8 cellular contexts compared by ENCODE assay signal in genomic region chr5:141420855-141421488, GRCh38. TPM values are rescaled to one million over a fixed set of nuclear protein-coding genes. Genes with fewer than 3 reads are reported as not detected.
DNase-seq lines count a peak whose midpoint lies in the region; ATAC-seq and TF ChIP-seq lines count a peak whose summit lies in the region.

Gene PCDHGA11 (plus strand): TSS chr5:141421051. CDS start chr5:141421228, 177 bp downstream.

- H3F3A ChIP-seq in GM23248 (ENCODE audit: insufficient read depth): peaks cover 27% of the 10 kb centered on the region

- ATAC-seq in GM21381 (IDR thresholded peaks at IDR 0.05; ENCODE audit: unreplicated experiment): no peak
- ATAC-seq in HG03135 (IDR thresholded peaks at IDR 0.05; ENCODE audit: unreplicated experiment): no peak

- peaks cover 14% of the 10 kb centered on the region for H3K9me3 Mint-ChIP-seq in dendritic cell treated with granulocyte-macrophage colony-stimulating factor and Interleukin-4, amounts not matched to agents 40 ng/mL and 50 ng/mL, for 4 days

- no peak within 1 kb of the TSS for H3K27ac Mint-ChIP-seq in dendritic cell treated with granulocyte-macrophage colony-stimulating factor and Interleukin-4, amounts not matched to agents 40 ng/mL and 50 ng/mL, for 4 days

- no peak within 1 kb of the TSS for H3K4me2 ChIP-seq in BLaER1 treated with 17β-estradiol and CSF1 and Interleukin-3, amounts not matched to agents 10 nM and 100 nM
- H3K4me2 ChIP-seq in GM23248 (ENCODE audit: unreplicated experiment): peak within 1 kb of the TSS; percentile 79
- H3K4me2 ChIP-seq in mesenchymal stem cell (ENCODE audit: low read length, poor library complexity, severe bottlenecking): no peak within 1 kb of the TSS

- peaks cover 63 to 77% (median 70%) of the 10 kb centered on the region in 11 experiments for H3K9me3 ChIP-seq in BLaER1 treated with 17β-estradiol and CSF1 and Interleukin-3, amounts not matched to agents 10 nM and 100 nM (replicated peaks in 1 of 11)
- H3K9me3 ChIP-seq in GM23248 (ENCODE audit: low read depth) (no peaks in the 10 kb centered on the region), Peyer's patch (peaks cover 0 to 77% (median 21%) of the 10 kb centered on the region in 4 donors), mesenchymal stem cell (ENCODE audit: control insufficient read depth, low read length) (peaks cover 28% of the 10 kb centered on the region), uterus (peaks cover 0 to 98% of the 10 kb centered on the region in 2 donors)

- H3K23ac ChIP-seq in mesenchymal stem cell (ENCODE audit: low read length in 2 of 2): no peak within 1 kb of the TSS

- peak within 1 kb of the TSS; percentile 78 for H3K4me3 Mint-ChIP-seq in dendritic cell treated with granulocyte-macrophage colony-stimulating factor and Interleukin-4, amounts not matched to agents 40 ng/mL and 50 ng/mL, for 4 days

- H2BK120ac ChIP-seq in mesenchymal stem cell (ENCODE audit: low read depth, low read length): no peak within 1 kb of the TSS

- H3K9ac ChIP-seq in BLaER1 treated with 17β-estradiol and CSF1 and Interleukin-3, amounts not matched to agents 10 nM and 100 nM: no peak within 1 kb of the TSS
- H3K9ac ChIP-seq in GM23248: peak within 1 kb of the TSS; percentile 77
- peak within 1 kb of the TSS; percentile 77 for H3K9ac ChIP-seq in mesenchymal stem cell (ENCODE audit: low read length)

- H3K79me2 ChIP-seq in GM23248 (ENCODE audit: insufficient read depth): peaks cover 53% of the 10 kb centered on the region

- peaks cover 4% of the 10 kb centered on the region for H3K36me3 Mint-ChIP-seq in dendritic cell treated with granulocyte-macrophage colony-stimulating factor and Interleukin-4, amounts not matched to agents 40 ng/mL and 50 ng/mL, for 4 days (ENCODE audit: low read depth)

- no peak within 1 kb of the TSS for H2BK12ac ChIP-seq in mesenchymal stem cell (ENCODE audit: low read length in 2 of 2)

- H2AK5ac ChIP-seq in mesenchymal stem cell (ENCODE audit: low read length, severe bottlenecking): no peak within 1 kb of the TSS

- no peaks in the 10 kb centered on the region for H3K9me2 ChIP-seq in GM23248 (ENCODE audit: insufficient read depth)

- H3K4ac ChIP-seq in mesenchymal stem cell (ENCODE audit: low read depth in 1 of 2, low read length in 2 of 2): no peak within 1 kb of the TSS

- peaks cover 0 to 3% (median 0%) of the 10 kb centered on the region in 10 experiments; a peak in 2 of 20 replicates for H3K4me1 ChIP-seq in BLaER1 treated with 17β-estradiol and CSF1 and Interleukin-3, amounts not matched to agents 10 nM and 100 nM
- H3K4me1 ChIP-seq in GM23248 (ENCODE audit: insufficient read depth) (peaks cover 20% of the 10 kb centered on the region; the same call in 1 of the 2 replicates), Peyer's patch (no peaks in the 10 kb centered on the region), mesenchymal stem cell (ENCODE audit: control insufficient read depth, insufficient read depth, low read depth, low read length) (peaks cover 8% of the 10 kb centered on the region), uterus (no peaks in the 10 kb centered on the region)

- in situ Hi-C loops in GM23248 (cut with MboI): no loop called here

- H3K27me3 Mint-ChIP-seq in dendritic cell treated with granulocyte-macrophage colony-stimulating factor and Interleukin-4, amounts not matched to agents 40 ng/mL and 50 ng/mL, for 4 days: peaks cover 80% of the 10 kb centered on the region

- H2BK15ac ChIP-seq in mesenchymal stem cell (ENCODE audit: low read depth, poor library complexity, severe bottlenecking): no peak within 1 kb of the TSS

- intact Hi-C loops in dendritic cell treated with granulocyte-macrophage colony-stimulating factor and Interleukin-4, amounts not matched to agents 40 ng/mL and 50 ng/mL, for 4 days (cut with micrococcal nuclease): loop anchor here (2.0 kb wide), 1 partner anchor 104 kb away; no protein-coding TSS in a partner anchor
- intact Hi-C loops in uterus (cut with DNase I; ENCODE audit: low total_unique reads): no loop called here

- H3K36me3 ChIP-seq in BLaER1 treated with 17β-estradiol and CSF1 and Interleukin-3, amounts not matched to agents 10 nM and 100 nM: peaks cover 0 to 51% (median 27%) of the 10 kb centered on the region in 11 experiments; a peak in 14 of 22 replicates
- H3K36me3 ChIP-seq in GM23248 (ENCODE audit: low read depth) (0 out of 2 replicates have a peak, but pooled peaks cover 3% of the 10 kb centered on the region), Peyer's patch (no peaks in the 10 kb centered on the region), mesenchymal stem cell (ENCODE audit: control insufficient read depth in 1 of 2, insufficient read depth in 2 of 2, low read depth in 1 of 2, low read length in 2 of 2) (peaks cover 12 to 41% of the 10 kb centered on the region in 2 experiments), uterus (no peaks in the 10 kb centered on the region)

- TF ChIP-seq CTCF in Peyer's patch (IDR thresholded peaks at IDR 0.05) (peak in 4 of 6 experiments; percentile 13 to 33 (median 20)), uterus (IDR thresholded peaks at IDR 0.05) (no peak)

- TF ChIP-seq POLR2A in Peyer's patch (IDR thresholded peaks at IDR 0.05) (no peak), uterus (IDR thresholded peaks at IDR 0.05) (no peak)

- peaks cover 42% of the 10 kb centered on the region for H3K79me1 ChIP-seq in mesenchymal stem cell (replicated peaks; ENCODE audit: low read length, poor library complexity, severe bottlenecking)

- WGBS in GM23248 (ENCODE audit: low coverage in 1 of 2, low lambda C conversion rate in 2 of 2, missing lambda C conversion rate in 2 of 2), 2 experiments: 11 to 14% methylated on average over 42 of the region's 42 CpGs
- 71% methylated on average over 42 of the region's 42 CpGs for WGBS in mesenchymal stem cell

- H2BK5ac ChIP-seq in mesenchymal stem cell (ENCODE audit: low read depth, low read length, poor library complexity, severe bottlenecking): no peak within 1 kb of the TSS

- no peak within 1 kb of the TSS for H3K14ac ChIP-seq in mesenchymal stem cell (ENCODE audit: low read length in 2 of 2)

- peak within 1 kb of the TSS in 6 of 10 experiments; percentile 2 to 35 (median 16); a peak in 4 of 20 replicates for H3K4me3 ChIP-seq in BLaER1 treated with 17β-estradiol and CSF1 and Interleukin-3, amounts not matched to agents 10 nM and 100 nM
- H3K4me3 ChIP-seq in GM23248 (peak within 1 kb of the TSS; percentile 80), Peyer's patch (peak within 1 kb of the TSS; percentile 13 to 31 (median 30)), mesenchymal stem cell (ENCODE audit: insufficient read depth in 1 of 2, low read depth in 1 of 2, low read length in 2 of 2) (peak within 1 kb of the TSS in 1 of 2 experiments; percentile 80), uterus (no peak within 1 kb of the TSS)

- H3K27ac ChIP-seq in BLaER1 treated with 17β-estradiol and CSF1 and Interleukin-3, amounts not matched to agents 10 nM and 100 nM: no peak within 1 kb of the TSS
- peak within 1 kb of the TSS; percentile 65 for H3K27ac ChIP-seq in GM23248
- H3K27ac ChIP-seq in Peyer's patch: no peak within 1 kb of the TSS
- H3K27ac ChIP-seq in mesenchymal stem cell (ENCODE audit: low read length, poor library complexity, severe bottlenecking): no peak within 1 kb of the TSS
- H3K27ac ChIP-seq in uterus: no peak within 1 kb of the TSS

- H4K20me1 ChIP-seq in BLaER1 treated with 17β-estradiol and CSF1 and Interleukin-3, amounts not matched to agents 10 nM and 100 nM: no peaks in the 10 kb centered on the region
- no peaks in the 10 kb centered on the region for H4K20me1 ChIP-seq in GM23248 (ENCODE audit: insufficient read depth)

- H2AFZ ChIP-seq in GM23248 (peak within 1 kb of the TSS; percentile 80), mesenchymal stem cell (ENCODE audit: low read depth, low read length) (no peak within 1 kb of the TSS)

- no peak within 1 kb of the TSS for H4K91ac ChIP-seq in mesenchymal stem cell (ENCODE audit: low read length)

- peaks cover 8 to 42% (median 31%) of the 10 kb centered on the region in 11 experiments; a peak in 20 of 22 replicates for H3K27me3 ChIP-seq in BLaER1 treated with 17β-estradiol and CSF1 and Interleukin-3, amounts not matched to agents 10 nM and 100 nM
- H3K27me3 ChIP-seq in GM23248 (replicated peaks; ENCODE audit: insufficient read depth) (no peaks in the 10 kb centered on the region), Peyer's patch (no peaks in the 10 kb centered on the region), mesenchymal stem cell (ENCODE audit: control insufficient read depth in 1 of 2, insufficient read depth in 1 of 2, low read length in 2 of 2) (no peaks in the 10 kb centered on the region), uterus (no peaks in the 10 kb centered on the region)

- DNase-seq in GM23248 (peak; percentile 88), Peyer's patch (peak in 2 of 3 donors; percentile 46 to 67), mesenchymal stem cell (peak; percentile 14), uterus (no peak)

- no peak within 1 kb of the TSS for H4K8ac ChIP-seq in mesenchymal stem cell (ENCODE audit: low read length)

- H3K4me1 Mint-ChIP-seq in dendritic cell treated with granulocyte-macrophage colony-stimulating factor and Interleukin-4, amounts not matched to agents 40 ng/mL and 50 ng/mL, for 4 days (ENCODE audit: low read depth): peaks cover 23% of the 10 kb centered on the region

- no peak within 1 kb of the TSS for H3K18ac ChIP-seq in mesenchymal stem cell (ENCODE audit: low read depth in 1 of 2, low read length in 2 of 2)

RNA-seq across cellular contexts. Expression of gene PCDHGA11, which starts in this region (rescaled TPM):
- total RNA-seq in GM23248 (2014; rRNA removed; shearing (Covaris generic)): 21.7 and 25.3 TPM in 2 replicates
- 15.3 and 18.1 TPM in 2 replicates for polyA plus RNA-seq in GM23248 (2016; fragmentation: Nextera tagmentation; extraction: Ambion mirVana)
- 1 to 10 TPM; 1.1 to 5.0 (median 2.4) TPM for total RNA-seq in Peyer's patch
- 2.5 TPM for polyA plus RNA-seq in mesenchymal stem cell (2013, experiment 1 of 2)
- 2.3 TPM for polyA plus RNA-seq in mesenchymal stem cell (2013, experiment 2 of 2)
- 10 to 100 TPM in 3 of 4 donors, 1 to 10 TPM in 1; 9.4 to 13.2 (median 12.0) TPM for total RNA-seq in uterus

Comparison
In these comparisons a context has a peak if more than half of its experiments do, and no peak if none do; other contexts are left out.
1. H3K4me3 ChIP-seq: peak in BLaER1 treated with 17β-estradiol and CSF1 and Interleukin-3, amounts not matched to agents 10 nM and 100 nM (6 of 10), GM23248 (single experiment) and Peyer's patch (4 of 4); none in uterus (0 of 2).
2. H3K9ac ChIP-seq: peak in GM23248 (single experiment) and mesenchymal stem cell (single experiment); none in BLaER1 treated with 17β-estradiol and CSF1 and Interleukin-3, amounts not matched to agents 10 nM and 100 nM (0 of 11).
3. DNase-seq: peak in GM23248 (single experiment), Peyer's patch (2 of 3) and mesenchymal stem cell (single experiment); none in uterus (0 of 2).
4. CTCF ChIP-seq: peak in Peyer's patch (4 of 6); none in uterus (0 of 4).